ENCODE assay signal across 17 cellular contexts in the genomic region with DNA sequence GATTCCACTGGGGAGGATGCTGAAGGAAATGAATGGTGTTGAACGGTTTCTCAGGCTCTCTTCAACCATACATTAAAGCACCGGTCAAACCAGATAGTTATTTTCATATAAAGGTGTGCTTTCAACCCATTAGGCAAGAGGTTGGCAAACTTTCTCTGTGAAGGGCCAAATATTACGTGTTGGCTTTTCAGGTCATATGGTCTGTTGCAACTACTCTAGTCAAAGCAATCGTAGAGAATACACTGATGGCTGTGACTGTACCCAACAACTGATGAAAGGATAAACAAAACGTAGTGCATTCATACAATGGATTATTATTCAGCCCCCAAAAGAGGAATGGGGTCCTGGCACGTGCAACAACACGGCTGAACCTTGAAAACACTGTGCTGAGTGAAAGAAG. TPM values are rescaled to one million over a fixed set of nuclear protein-coding genes. Genes with fewer than 3 reads are reported as not detected.
"Had no signal": no experiment of that assay in that cellular context is flagged by ENCODE, and none has a peak within 500 bp of the region (broad histone marks: within the 10 kb centered on the region; RNA-seq: fewer than 3 reads in every experiment).

No MANE protein-coding gene starts in this region.

- H3K9me3 ChIP-seq: SK-N-SH had no signal

- H3K27ac ChIP-seq: KMS-11, RWPE1 had no signal

- DNase-seq: NCI-H1048, NCI-H1436 treated with DMSO at 0.1 percent for 48 hours, NCI-H187 treated with DMSO at 0.1 percent for 48 hours, NCI-H2029 treated with DMSO at 0.1 percent for 48 hours, NCI-H2171 treated with DMSO at 0.1 percent for 48 hours, NCI-H446 treated with DMSO at 0.1 percent for 48 hours, NCI-H510A treated with DMSO at 0.1 percent for 48 hours had no signal

- H3K27me3 Mint-ChIP-seq: IgD-negative memory B cell had no signal

- H3K9me3 Mint-ChIP-seq: IgD-negative memory B cell had no signal

- H3K4me3 ChIP-seq: K562 had no signal

RNA-seq across cellular contexts. Expression of a gene that starts 36.2 kb away (rescaled TPM):
- total RNA-seq: LHCN-M2, MCF 10A, OCI-LY7, PC-3, SK-MEL-5 had no signal
- polyA plus RNA-seq: IgD-negative memory B cell, SK-N-SH had no signal
